11 cellular contexts compared by ENCODE assay signal in genomic region chr2:230347659-230348305, GRCh38. TPM values are rescaled to one million over a fixed set of nuclear protein-coding genes. Genes with fewer than 3 reads are reported as not detected.
DNase-seq lines count a peak whose midpoint lies in the region; ATAC-seq lines count a peak whose summit lies in the region.
"Had no signal": no experiment of that assay in that cellular context is flagged by ENCODE, and none has a peak within 500 bp of the region (broad histone marks: within the 10 kb centered on the region; RNA-seq: fewer than 3 reads in every experiment).

No MANE protein-coding gene starts in this region.

- H3K4me3 Mint-ChIP-seq in activated CD4-positive, alpha-beta T cell treated with anti-CD3 and anti-CD28 coated beads for 36 hours = peak overlapping the region; percentile 47
- H3K4me3 Mint-ChIP-seq: HFFc6 had no signal

- POLR2A ChIA-PET in activated CD4-positive, alpha-beta T cell treated with anti-CD3 and anti-CD28 coated beads for 36 hours (lab: Charles Lee) = no interaction called here

- peaks cover 58% of the 10 kb centered on the region for H3K36me3 Mint-ChIP-seq in activated CD4-positive, alpha-beta T cell treated with anti-CD3 and anti-CD28 coated beads for 36 hours (ENCODE audit: low read depth)

- CTCF ChIA-PET in activated CD4-positive, alpha-beta T cell treated with anti-CD3 and anti-CD28 coated beads for 36 hours (lab: Charles Lee) = interaction anchor here (1.3 to 1.5 kb wide), 3 partner anchors 16 to 279 kb away, joined by 3 to 6 read pairs (median 5); partner anchors contain the start of gene SP140L

- no peaks in the 10 kb centered on the region for H3K27me3 Mint-ChIP-seq in activated CD4-positive, alpha-beta T cell treated with anti-CD3 and anti-CD28 coated beads for 36 hours

- ATAC-seq in activated CD4-positive, alpha-beta T cell treated with anti-CD3 and anti-CD28 coated beads for 36 hours = peak; percentile 60
- ATAC-seq in HG03442 (IDR thresholded peaks at IDR 0.05; ENCODE audit: unreplicated experiment) (peak; percentile 69), sciatic nerve (peak; percentile 49), HG02678 (IDR thresholded peaks at IDR 0.05; ENCODE audit: unreplicated experiment) (no peak)

- intact Hi-C loops in activated CD4-positive, alpha-beta T cell treated with anti-CD3 and anti-CD28 coated beads for 36 hours (cut with DNase I, micrococcal nuclease) = loop anchor here (2.0 to 5.0 kb wide), 3 partner anchors 13 to 65 kb away; no protein-coding TSS in a partner anchor
- intact Hi-C loops in sciatic nerve (cut with DNase I) = no loop called here

- H3K27ac Mint-ChIP-seq in activated CD4-positive, alpha-beta T cell treated with anti-CD3 and anti-CD28 coated beads for 36 hours = peak overlapping the region; percentile 90
- H3K27ac Mint-ChIP-seq: HFFc6 had no signal

- peaks cover 27% of the 10 kb centered on the region for H3K9me3 Mint-ChIP-seq in activated CD4-positive, alpha-beta T cell treated with anti-CD3 and anti-CD28 coated beads for 36 hours (ENCODE audit: low read depth)

- peak; percentile 65 for DNase-seq in activated CD4-positive, alpha-beta T cell treated with anti-CD3 and anti-CD28 coated beads for 36 hours
- no peak for DNase-seq in activated CD4-positive, alpha-beta T cell treated with anti-CD3 and anti-CD28 coated beads for 1 hour
- DNase-seq in activated effector memory CD4-positive, alpha-beta T cell treated with anti-CD3 and anti-CD28 coated beads, Interleukin-2, amount 50 U/mL, for 16 hours = peak; percentile 73
- DNase-seq in sciatic nerve (ENCODE audit: low spot score) (no peak), pons (ENCODE audit: low spot score) (no peak), SKM-1 (lab: John Stamatoyannopoulos, UW; ENCODE audit: unreplicated experiment) (no peak)
- DNase-seq: 8988T, HFFc6, lower lobe of right lung had no signal

- H3K4me1 Mint-ChIP-seq in activated CD4-positive, alpha-beta T cell treated with anti-CD3 and anti-CD28 coated beads for 36 hours = peaks cover 69% of the 10 kb centered on the region

RNA-seq across cellular contexts. Expression of gene SP140L, which starts 20.8 kb away (rescaled TPM):
- 10 to 100 TPM; 40.1 to 43.4 TPM for total RNA-seq in activated CD4-positive, alpha-beta T cell treated with anti-CD3 and anti-CD28 coated beads for 36 hours
- total RNA-seq in sciatic nerve = 26.2 TPM

Comparison
In these comparisons a context has a peak if more than half of its experiments do, and no peak if none do; other contexts are left out.
1. DNase-seq: peak in activated CD4-positive, alpha-beta T cell treated with anti-CD3 and anti-CD28 coated beads for 36 hours (single experiment) and activated effector memory CD4-positive, alpha-beta T cell treated with anti-CD3 and anti-CD28 coated beads, Interleukin-2, amount 50 U/mL, for 16 hours (single experiment); none in activated CD4-positive, alpha-beta T cell treated with anti-CD3 and anti-CD28 coated beads for 1 hour (single experiment), sciatic nerve (single experiment), pons (single experiment) and SKM-1 (single experiment).